ENCODE assay signal across 8 cellular contexts in genomic region chr2:118061135-118061955, GRCh38. TPM values are rescaled to one million over a fixed set of nuclear protein-coding genes. Genes with fewer than 3 reads are reported as not detected.
A peak's percentile ranks its signal among the peaks of the same experiment; 100 is the strongest.
DNase-seq lines count a peak whose midpoint lies in the region; ATAC-seq, FAIRE-seq and TF ChIP-seq lines count a peak whose summit lies in the region.

No MANE protein-coding gene starts in this region.

- TF ChIP-seq CTCF in GM12873 (IDR thresholded peaks at IDR 0.05; ENCODE audit: insufficient read depth, low read depth, low read length, missing control alignments) (peak; percentile 67), HepG2 (CRISPR knock-in tag; IDR thresholded peaks at IDR 0.05) (peak; percentile 72)

- CTCF ChIA-PET in HepG2 (lab: Yijun Ruan, JAX; ENCODE audit: low intra/inter-chr PET ratio, low total read pairs): interaction anchor here (1.3 to 2.0 kb wide), 2 partner anchors 15 to 29 kb away, joined by 12 to 16 read pairs; no protein-coding TSS in a partner anchor

- peaks cover 43% of the 10 kb centered on the region for H3K4me1 ChIP-seq in adipocyte (ENCODE audit: control insufficient read depth, insufficient read depth, low read length)
- H3K4me1 ChIP-seq in HepG2 (ENCODE audit: insufficient read depth, low read length): peaks cover 34% of the 10 kb centered on the region

- POLR2A ChIA-PET in HepG2 (lab: Yijun Ruan, JAX): no interaction called here

- no peak for TF ChIP-seq POLR2A in HepG2 (IDR thresholded peaks at IDR 0.05; ENCODE audit: insufficient read depth in 1 of 2, low read depth in 2 of 2, low read length in 2 of 2)

- TF ChIP-seq EP300 in HepG2 (IDR thresholded peaks at IDR 0.05; ENCODE audit: low read depth in 2 of 2, low read length in 2 of 2) (no peak), HepG2 (CRISPR knock-in tag; IDR thresholded peaks at IDR 0.05; ENCODE audit: borderline replicate concordance) (no peak)

- H3K79me2 ChIP-seq in HepG2 (ENCODE audit: insufficient read depth, low read length): no peaks in the 10 kb centered on the region

- no peaks in the 10 kb centered on the region for H3K9me3 ChIP-seq in adipocyte (ENCODE audit: control insufficient read depth, low read length)
- no peaks in the 10 kb centered on the region for H3K9me3 ChIP-seq in HepG2 (ENCODE audit: low read length)

- 25% methylated on average over 4 of the region's 4 CpGs for WGBS in HepG2 (ENCODE audit: low lambda C conversion rate)

- H3K27ac ChIP-seq in HepG2 (ENCODE audit: extremely low read length, insufficient read depth, low read length): no peak overlapping the region

- no peak overlapping the region for H2AFZ ChIP-seq in HepG2 (ENCODE audit: low read length)

- TF ChIP-seq RAD21 in HepG2 (CRISPR knock-in tag; IDR thresholded peaks at IDR 0.05): peak; percentile 44; the same call in 1 of the 2 replicates

- intact Hi-C loops in HepG2 (cut with micrococcal nuclease; ENCODE audit: unreplicated experiment): loop anchor here (1.0 kb wide), 2 partner anchors 15 to 29 kb away; no protein-coding TSS in a partner anchor

- no peaks in the 10 kb centered on the region for H3K27me3 ChIP-seq in adipocyte (replicated peaks; ENCODE audit: control insufficient read depth, insufficient read depth, low read length)
- H3K27me3 ChIP-seq in HepG2 (ENCODE audit: control insufficient read depth in 1 of 2, insufficient read depth in 2 of 2, low read length in 2 of 2): peaks cover 0 to 12% of the 10 kb centered on the region in 2 experiments; a peak in 1 of 5 replicates

- H3K4me3 ChIP-seq in adipocyte (ENCODE audit: low read length) (peak overlapping the region; percentile 19), HepG2 (replicated peaks in 1 of 3; ENCODE audit: insufficient read depth in 1 of 3, low read depth in 2 of 3, low read length in 3 of 3) (no peak overlapping the region)

- peak; percentile 39 for FAIRE-seq in HepG2 (lab: Jason Lieb, UNC)
- FAIRE-seq in RCC 7860 (lab: Jason Lieb, UNC): no peak

- in situ Hi-C loops in HepG2 (cut with HindIII; ENCODE audit: extremely low pct_ligation_motif_present, low pct_unique_long_range_greater_than_20kb): no loop called here

- no peaks in the 10 kb centered on the region for H3K36me3 ChIP-seq in adipocyte (ENCODE audit: control insufficient read depth, insufficient read depth, low read length, severe bottlenecking)
- no peaks in the 10 kb centered on the region for H3K36me3 ChIP-seq in HepG2 (replicated peaks in 1 of 2; ENCODE audit: control insufficient read depth in 1 of 2, insufficient read depth in 2 of 2, low read length in 2 of 2)

- BruUV-seq in HepG2 (replicated peaks; lab: Mats Ljungman, UMichigan): no TSS peak

- H3K9ac ChIP-seq in adipocyte (ENCODE audit: low read length): peak overlapping the region; percentile 71
- H3K9ac ChIP-seq in HepG2 (ENCODE audit: insufficient read depth, low read depth, low read length): no peak overlapping the region

- ATAC-seq in GM21717 (IDR thresholded peaks at IDR 0.05; ENCODE audit: unreplicated experiment) (peak; percentile 73), HepG2 (peak; percentile 88)

- DNase-seq in HS-5 (ENCODE audit: low read depth) (peak; percentile 52), adipocyte (ENCODE audit: low read depth) (peak; percentile 66), HepG2 (ENCODE audit: low spot score) (peak; percentile 52), retina (no peak), NCI-H2107 treated with DMSO at 0.1 percent for 48 hours (lab: John Stamatoyannopoulos, UW; ENCODE audit: unreplicated experiment) (no peak), RCC 7860 (ENCODE audit: low spot score) (no peak)

- H3K4me2 ChIP-seq in HepG2 (ENCODE audit: low read depth, low read length): no peak overlapping the region

- H4K20me1 ChIP-seq in HepG2 (ENCODE audit: insufficient read depth, low read length): no peaks in the 10 kb centered on the region

TF ChIP-seq in HepG2, 621 proteins besides CTCF, POLR2A, EP300 and RAD21 (continues in another document):
- TF ChIP-seq HNF1B (CRISPR knock-in tag; IDR thresholded peaks at IDR 0.05): no peak
- no peak for TF ChIP-seq ZNF460 (CRISPR knock-in tag; IDR thresholded peaks at IDR 0.05; ENCODE audit: borderline replicate concordance)
- no peak for TF ChIP-seq FOSL1 (CRISPR knock-in tag; IDR thresholded peaks at IDR 0.05; ENCODE audit: borderline replicate concordance)
- no peak for TF ChIP-seq ZNF253 (CRISPR knock-in tag; IDR thresholded peaks at IDR 0.05; ENCODE audit: borderline replicate concordance)
- TF ChIP-seq PREB (CRISPR knock-in tag; IDR thresholded peaks at IDR 0.05): no peak
- no peak for TF ChIP-seq ZEB1 (IDR thresholded peaks at IDR 0.05; ENCODE audit: insufficient replicate concordance, low read depth)
- peak; percentile 75 for TF ChIP-seq STAG1 (CRISPR knock-in tag; IDR thresholded peaks at IDR 0.05)

RNA-seq across cellular contexts. Expression of gene INSIG2, which starts 26.9 kb away (rescaled TPM):
- total RNA-seq in HepG2 (2016; rRNA removed; fragmentation: Illumina TruSeq; extraction: Trizol): 54.6 and 73.5 TPM in 2 replicates
- total RNA-seq in HepG2 (2016; cell fraction: cytosol; rRNA removed; fragmentation: Illumina TruSeq; extraction: Trizol; ENCODE audit: low read depth): 42.1 and 49.7 TPM in 2 replicates
- 62.3 and 69.8 TPM in 2 replicates for total RNA-seq in HepG2 (2016; cell fraction: insoluble cytoplasmic fraction; rRNA removed; fragmentation: Illumina TruSeq; extraction: Trizol)
- total RNA-seq in HepG2 (2016; cell fraction: membrane; rRNA removed; fragmentation: Illumina TruSeq; extraction: Trizol): 63.4 and 67.9 TPM in 2 replicates
- total RNA-seq in HepG2 (2016; cell fraction: nucleus; rRNA removed; fragmentation: Illumina TruSeq; extraction: Trizol): 85.3 and 102 TPM in 2 replicates
- polyA plus RNA-seq in HepG2 (2011; rRNA removed): 316 and 481 TPM in 2 replicates
- 173 and 253 TPM in 2 replicates for polyA plus RNA-seq in HepG2 (2011; cell fraction: cytosol; rRNA removed)
- 137 and 144 TPM in 2 replicates for polyA plus RNA-seq in HepG2 (2011; cell fraction: nucleus; rRNA removed)
- polyA plus RNA-seq in HepG2 (2012): 326 and 528 TPM in 2 replicates
- polyA plus RNA-seq in HepG2 (2016; cell fraction: cytosol; fragmentation: Illumina TruSeq; extraction: Trizol; ENCODE audit: low read depth): 54.6 and 62.8 TPM in 2 replicates
- 59.5 and 66.9 TPM in 2 replicates for polyA plus RNA-seq in HepG2 (2016; cell fraction: insoluble cytoplasmic fraction; fragmentation: Illumina TruSeq; extraction: Trizol; ENCODE audit: low read depth)
- 65.7 and 73.3 TPM in 2 replicates for polyA plus RNA-seq in HepG2 (2016; cell fraction: membrane; fragmentation: Illumina TruSeq; extraction: Trizol; ENCODE audit: low read depth)
- polyA plus RNA-seq in HepG2 (2016; cell fraction: nucleus; fragmentation: Illumina TruSeq; extraction: Trizol; ENCODE audit: insufficient read depth, low read depth): 147 and 181 TPM in 2 replicates
- polyA minus RNA-seq in HepG2 (2011; rRNA and poly(A)+ RNA removed; ENCODE audit: low replicate concordance): 1.5 and 94.5 TPM in 2 replicates
- 66.4 and 81.9 TPM in 2 replicates for polyA minus RNA-seq in HepG2 (2011; cell fraction: cytosol; rRNA and poly(A)+ RNA removed)
- polyA minus RNA-seq in HepG2 (2011; cell fraction: nucleus; rRNA and poly(A)+ RNA removed): 257 and 299 TPM in 2 replicates

RNA-seq across cellular contexts. Expression of gene CCDC93, which starts 47.5 kb away (rescaled TPM):
- 28.7 and 37.2 TPM in 2 replicates for total RNA-seq in HepG2 (2016; rRNA removed; fragmentation: Illumina TruSeq; extraction: Trizol)
- 4.8 and 7.0 TPM in 2 replicates for total RNA-seq in HepG2 (2016; cell fraction: cytosol; rRNA removed; fragmentation: Illumina TruSeq; extraction: Trizol; ENCODE audit: low read depth)
- total RNA-seq in HepG2 (2016; cell fraction: insoluble cytoplasmic fraction; rRNA removed; fragmentation: Illumina TruSeq; extraction: Trizol): 29.0 and 39.3 TPM in 2 replicates
- 8.2 and 11.3 TPM in 2 replicates for total RNA-seq in HepG2 (2016; cell fraction: membrane; rRNA removed; fragmentation: Illumina TruSeq; extraction: Trizol)
- total RNA-seq in HepG2 (2016; cell fraction: nucleus; rRNA removed; fragmentation: Illumina TruSeq; extraction: Trizol): 89.0 and 99.4 TPM in 2 replicates
- polyA plus RNA-seq in HepG2 (2011; rRNA removed): 53.2 and 58.5 TPM in 2 replicates
- polyA plus RNA-seq in HepG2 (2011; cell fraction: cytosol; rRNA removed): 11.3 and 14.8 TPM in 2 replicates
- polyA plus RNA-seq in HepG2 (2011; cell fraction: nucleus; rRNA removed): 273 and 279 TPM in 2 replicates
- 43.0 and 43.1 TPM in 2 replicates for polyA plus RNA-seq in HepG2 (2012)
- polyA plus RNA-seq in HepG2 (2016; cell fraction: cytosol; fragmentation: Illumina TruSeq; extraction: Trizol; ENCODE audit: low read depth): 1.2 and 1.5 TPM in 2 replicates
- polyA plus RNA-seq in HepG2 (2016; cell fraction: insoluble cytoplasmic fraction; fragmentation: Illumina TruSeq; extraction: Trizol; ENCODE audit: low read depth): 18.5 and 21.6 TPM in 2 replicates
- polyA plus RNA-seq in HepG2 (2016; cell fraction: membrane; fragmentation: Illumina TruSeq; extraction: Trizol; ENCODE audit: low read depth): 2.5 and 3.4 TPM in 2 replicates
- 177 and 193 TPM in 2 replicates for polyA plus RNA-seq in HepG2 (2016; cell fraction: nucleus; fragmentation: Illumina TruSeq; extraction: Trizol; ENCODE audit: insufficient read depth, low read depth)
- 12.3 and 25.2 TPM in 2 replicates for polyA minus RNA-seq in HepG2 (2011; rRNA and poly(A)+ RNA removed; ENCODE audit: low replicate concordance)
- polyA minus RNA-seq in HepG2 (2011; cell fraction: cytosol; rRNA and poly(A)+ RNA removed): 11.3 and 12.0 TPM in 2 replicates
- 141 and 162 TPM in 2 replicates for polyA minus RNA-seq in HepG2 (2011; cell fraction: nucleus; rRNA and poly(A)+ RNA removed)

Comparison
In these comparisons a context has a peak if more than half of its experiments do, and no peak if none do; other contexts are left out.
1. DNase-seq: peak in HS-5 (single experiment), adipocyte (single experiment) and HepG2 (single experiment); none in retina (single experiment), NCI-H2107 treated with DMSO at 0.1 percent for 48 hours (single experiment) and RCC 7860 (single experiment).